In the genomic region with DNA sequence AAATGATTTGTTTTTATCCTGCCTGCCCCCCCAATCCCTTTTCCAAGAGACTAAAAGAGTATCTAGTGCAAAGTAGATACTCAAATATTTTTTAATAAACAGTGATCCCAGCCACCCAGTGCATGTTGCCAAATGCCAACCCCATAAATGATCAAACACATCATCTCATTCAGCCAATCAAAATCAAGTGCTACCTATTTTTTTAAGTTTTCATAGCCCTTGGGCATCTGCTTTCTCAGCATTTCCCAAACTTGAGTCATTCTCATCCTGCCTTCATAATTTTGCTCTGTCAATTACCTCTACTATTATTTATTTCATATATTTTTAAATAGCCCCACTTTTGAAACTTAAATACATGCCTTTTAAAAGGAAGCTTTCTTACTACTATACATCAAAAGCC, we compare ENCODE assay signal across 6 cellular contexts. TPM values are rescaled to one million over a fixed set of nuclear protein-coding genes. Genes with fewer than 3 reads are reported as not detected.
"Had no signal": no experiment of that assay in that cellular context is flagged by ENCODE, and none has a peak within 500 bp of the region (broad histone marks: within the 10 kb centered on the region; RNA-seq: fewer than 3 reads in every experiment).

No MANE protein-coding gene starts in this region.

RNA-seq across cellular contexts. Expression of gene FOXD4L6, which starts 37.6 kb away (rescaled TPM):
- total RNA-seq: HT-29, HT1080, IMR-90, K562 had no signal
- polyA plus RNA-seq: HepG2, IgD-negative memory B cell, IMR-90, K562 had no signal
